In the genomic region with DNA sequence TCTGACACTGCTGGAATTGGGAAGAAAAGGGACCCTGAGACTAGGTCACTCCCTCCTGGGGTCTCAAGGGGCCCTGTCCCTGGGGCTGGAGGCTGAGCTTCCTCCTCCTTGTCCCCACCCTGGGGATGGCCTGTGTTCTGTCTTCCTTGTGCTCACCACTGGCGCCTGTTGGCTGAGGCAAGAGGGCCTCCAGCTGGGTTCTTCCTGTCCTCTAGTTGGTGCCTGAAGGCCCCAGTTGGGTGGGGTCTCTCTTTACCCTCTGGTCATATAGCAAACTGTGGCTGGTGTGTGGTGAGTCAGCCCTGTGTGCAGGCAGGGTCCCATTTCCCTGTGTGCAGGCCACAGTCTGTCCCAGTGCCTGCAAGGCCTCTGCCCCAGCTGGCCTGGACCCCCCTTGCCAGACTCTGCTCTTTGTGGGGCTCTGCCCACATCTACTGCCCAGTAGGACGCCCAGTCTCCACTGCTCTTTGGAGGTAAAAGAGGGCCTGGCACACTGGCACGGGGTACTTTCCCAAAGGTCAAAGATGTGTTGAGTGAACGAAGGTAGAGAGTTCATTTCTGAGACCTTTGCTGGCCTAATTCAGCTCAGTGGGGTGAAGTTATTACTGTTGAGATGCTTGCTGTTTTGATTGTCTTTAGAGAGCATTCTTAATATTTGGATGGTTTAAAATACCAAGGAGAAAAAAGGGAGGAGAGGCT, we compare ENCODE assay signal across 1 cellular context.
TF ChIP-seq lines count a peak whose summit lies in the region.

No MANE protein-coding gene starts in this region.

TF ChIP-seq in GM23338, 12 proteins besides CTCF, POLR2A, EP300 and RAD21:
- TF ChIP-seq CREB1 (CRISPR knock-in tag; IDR thresholded peaks at IDR 0.05; ENCODE audit: low read depth) (no peak), STAT1 (IDR thresholded peaks at IDR 0.05; ENCODE audit: unreplicated experiment) (no peak), JUNB (IDR thresholded peaks at IDR 0.05; ENCODE audit: unreplicated experiment) (no peak), ZNF114 (CRISPR knock-in tag; IDR thresholded peaks at IDR 0.05) (no peak), ZNF331 (CRISPR knock-in tag; IDR thresholded peaks at IDR 0.05; ENCODE audit: low read depth) (no peak), NANOG (IDR thresholded peaks at IDR 0.05; ENCODE audit: borderline replicate concordance) (no peak), EZH2phosphoT487 (IDR thresholded peaks at IDR 0.05; ENCODE audit: unreplicated experiment) (no peak), EZH2 (IDR thresholded peaks at IDR 0.05; ENCODE audit: low read depth, unreplicated experiment) (no peak), POLR2AphosphoS5 (IDR thresholded peaks at IDR 0.05; ENCODE audit: low read depth) (no peak)
- TF ChIP-seq, protein P1, sequence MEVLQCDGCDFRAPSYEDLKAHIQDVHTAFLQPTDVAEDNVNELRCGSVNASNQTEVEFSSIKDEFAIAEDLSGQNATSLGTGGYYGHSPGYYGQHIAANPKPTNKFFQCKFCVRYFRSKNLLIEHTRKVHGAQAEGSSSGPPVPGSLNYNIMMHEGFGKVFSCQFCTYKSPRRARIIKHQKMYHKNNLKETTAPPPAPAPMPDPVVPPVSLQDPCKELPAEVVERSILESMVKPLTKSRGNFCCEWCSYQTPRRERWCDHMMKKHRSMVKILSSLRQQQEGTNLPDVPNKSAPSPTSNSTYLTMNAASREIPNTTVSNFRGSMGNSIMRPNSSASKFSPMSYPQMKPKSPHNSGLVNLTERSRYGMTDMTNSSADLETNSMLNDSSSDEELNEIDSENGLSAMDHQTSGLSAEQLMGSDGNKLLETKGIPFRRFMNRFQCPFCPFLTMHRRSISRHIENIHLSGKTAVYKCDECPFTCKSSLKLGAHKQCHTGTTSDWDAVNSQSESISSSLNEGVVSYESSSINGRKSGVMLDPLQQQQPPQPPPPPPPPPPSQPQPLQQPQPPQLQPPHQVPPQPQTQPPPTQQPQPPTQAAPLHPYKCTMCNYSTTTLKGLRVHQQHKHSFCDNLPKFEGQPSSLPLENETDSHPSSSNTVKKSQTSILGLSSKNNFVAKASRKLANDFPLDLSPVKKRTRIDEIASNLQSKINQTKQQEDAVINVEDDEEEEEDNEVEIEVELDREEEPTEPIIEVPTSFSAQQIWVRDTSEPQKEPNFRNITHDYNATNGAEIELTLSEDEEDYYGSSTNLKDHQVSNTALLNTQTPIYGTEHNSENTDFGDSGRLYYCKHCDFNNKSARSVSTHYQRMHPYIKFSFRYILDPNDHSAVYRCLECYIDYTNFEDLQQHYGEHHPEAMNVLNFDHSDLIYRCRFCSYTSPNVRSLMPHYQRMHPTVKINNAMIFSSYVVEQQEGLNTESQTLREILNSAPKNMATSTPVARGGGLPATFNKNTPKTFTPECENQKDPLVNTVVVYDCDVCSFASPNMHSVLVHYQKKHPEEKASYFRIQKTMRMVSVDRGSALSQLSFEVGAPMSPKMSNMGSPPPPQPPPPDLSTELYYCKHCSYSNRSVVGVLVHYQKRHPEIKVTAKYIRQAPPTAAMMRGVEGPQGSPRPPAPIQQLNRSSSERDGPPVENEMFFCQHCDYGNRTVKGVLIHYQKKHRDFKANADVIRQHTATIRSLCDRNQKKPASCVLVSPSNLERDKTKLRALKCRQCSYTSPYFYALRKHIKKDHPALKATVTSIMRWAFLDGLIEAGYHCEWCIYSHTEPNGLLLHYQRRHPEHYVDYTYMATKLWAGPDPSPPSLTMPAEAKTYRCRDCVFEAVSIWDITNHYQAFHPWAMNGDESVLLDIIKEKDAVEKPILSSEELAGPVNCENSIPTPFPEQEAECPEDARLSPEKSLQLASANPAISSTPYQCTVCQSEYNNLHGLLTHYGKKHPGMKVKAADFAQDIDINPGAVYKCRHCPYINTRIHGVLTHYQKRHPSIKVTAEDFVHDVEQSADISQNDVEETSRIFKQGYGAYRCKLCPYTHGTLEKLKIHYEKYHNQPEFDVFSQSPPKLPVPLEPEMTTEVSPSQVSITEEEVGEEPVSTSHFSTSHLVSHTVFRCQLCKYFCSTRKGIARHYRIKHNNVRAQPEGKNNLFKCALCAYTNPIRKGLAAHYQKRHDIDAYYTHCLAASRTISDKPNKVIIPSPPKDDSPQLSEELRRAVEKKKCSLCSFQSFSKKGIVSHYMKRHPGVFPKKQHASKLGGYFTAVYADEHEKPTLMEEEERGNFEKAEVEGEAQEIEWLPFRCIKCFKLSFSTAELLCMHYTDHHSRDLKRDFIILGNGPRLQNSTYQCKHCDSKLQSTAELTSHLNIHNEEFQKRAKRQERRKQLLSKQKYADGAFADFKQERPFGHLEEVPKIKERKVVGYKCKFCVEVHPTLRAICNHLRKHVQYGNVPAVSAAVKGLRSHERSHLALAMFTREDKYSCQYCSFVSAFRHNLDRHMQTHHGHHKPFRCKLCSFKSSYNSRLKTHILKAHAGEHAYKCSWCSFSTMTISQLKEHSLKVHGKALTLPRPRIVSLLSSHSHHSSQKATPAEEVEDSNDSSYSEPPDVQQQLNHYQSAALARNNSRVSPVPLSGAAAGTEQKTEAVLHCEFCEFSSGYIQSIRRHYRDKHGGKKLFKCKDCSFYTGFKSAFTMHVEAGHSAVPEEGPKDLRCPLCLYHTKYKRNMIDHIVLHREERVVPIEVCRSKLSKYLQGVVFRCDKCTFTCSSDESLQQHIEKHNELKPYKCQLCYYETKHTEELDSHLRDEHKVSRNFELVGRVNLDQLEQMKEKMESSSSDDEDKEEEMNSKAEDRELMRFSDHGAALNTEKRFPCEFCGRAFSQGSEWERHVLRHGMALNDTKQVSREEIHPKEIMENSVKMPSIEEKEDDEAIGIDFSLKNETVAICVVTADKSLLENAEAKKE (CRISPR knock-in tag; IDR thresholded peaks at IDR 0.05): no peak
- TF ChIP-seq, protein P2, sequence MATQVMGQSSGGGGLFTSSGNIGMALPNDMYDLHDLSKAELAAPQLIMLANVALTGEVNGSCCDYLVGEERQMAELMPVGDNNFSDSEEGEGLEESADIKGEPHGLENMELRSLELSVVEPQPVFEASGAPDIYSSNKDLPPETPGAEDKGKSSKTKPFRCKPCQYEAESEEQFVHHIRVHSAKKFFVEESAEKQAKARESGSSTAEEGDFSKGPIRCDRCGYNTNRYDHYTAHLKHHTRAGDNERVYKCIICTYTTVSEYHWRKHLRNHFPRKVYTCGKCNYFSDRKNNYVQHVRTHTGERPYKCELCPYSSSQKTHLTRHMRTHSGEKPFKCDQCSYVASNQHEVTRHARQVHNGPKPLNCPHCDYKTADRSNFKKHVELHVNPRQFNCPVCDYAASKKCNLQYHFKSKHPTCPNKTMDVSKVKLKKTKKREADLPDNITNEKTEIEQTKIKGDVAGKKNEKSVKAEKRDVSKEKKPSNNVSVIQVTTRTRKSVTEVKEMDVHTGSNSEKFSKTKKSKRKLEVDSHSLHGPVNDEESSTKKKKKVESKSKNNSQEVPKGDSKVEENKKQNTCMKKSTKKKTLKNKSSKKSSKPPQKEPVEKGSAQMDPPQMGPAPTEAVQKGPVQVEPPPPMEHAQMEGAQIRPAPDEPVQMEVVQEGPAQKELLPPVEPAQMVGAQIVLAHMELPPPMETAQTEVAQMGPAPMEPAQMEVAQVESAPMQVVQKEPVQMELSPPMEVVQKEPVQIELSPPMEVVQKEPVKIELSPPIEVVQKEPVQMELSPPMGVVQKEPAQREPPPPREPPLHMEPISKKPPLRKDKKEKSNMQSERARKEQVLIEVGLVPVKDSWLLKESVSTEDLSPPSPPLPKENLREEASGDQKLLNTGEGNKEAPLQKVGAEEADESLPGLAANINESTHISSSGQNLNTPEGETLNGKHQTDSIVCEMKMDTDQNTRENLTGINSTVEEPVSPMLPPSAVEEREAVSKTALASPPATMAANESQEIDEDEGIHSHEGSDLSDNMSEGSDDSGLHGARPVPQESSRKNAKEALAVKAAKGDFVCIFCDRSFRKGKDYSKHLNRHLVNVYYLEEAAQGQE (IDR thresholded peaks at IDR 0.05; ENCODE audit: unreplicated experiment): no peak
- TF ChIP-seq, protein P3, sequence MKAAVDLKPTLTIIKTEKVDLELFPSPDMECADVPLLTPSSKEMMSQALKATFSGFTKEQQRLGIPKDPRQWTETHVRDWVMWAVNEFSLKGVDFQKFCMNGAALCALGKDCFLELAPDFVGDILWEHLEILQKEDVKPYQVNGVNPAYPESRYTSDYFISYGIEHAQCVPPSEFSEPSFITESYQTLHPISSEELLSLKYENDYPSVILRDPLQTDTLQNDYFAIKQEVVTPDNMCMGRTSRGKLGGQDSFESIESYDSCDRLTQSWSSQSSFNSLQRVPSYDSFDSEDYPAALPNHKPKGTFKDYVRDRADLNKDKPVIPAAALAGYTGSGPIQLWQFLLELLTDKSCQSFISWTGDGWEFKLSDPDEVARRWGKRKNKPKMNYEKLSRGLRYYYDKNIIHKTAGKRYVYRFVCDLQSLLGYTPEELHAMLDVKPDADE (IDR thresholded peaks at IDR 0.05): no peak
